1 cellular context compared by ENCODE assay signal in genomic region chr12:57461904-57462306, GRCh38.
TF ChIP-seq lines count a peak whose summit lies in the region.

No MANE protein-coding gene starts in this region.

TF ChIP-seq in H1, 55 proteins besides CTCF, POLR2A, EP300 and RAD21:
- no peak for TF ChIP-seq MAX (IDR thresholded peaks at IDR 0.05)
- TF ChIP-seq SP1 (IDR thresholded peaks at IDR 0.05; ENCODE audit: low read depth, low read length) = no peak
- no peak for TF ChIP-seq SAP30 (IDR thresholded peaks at IDR 0.05; ENCODE audit: insufficient read depth, insufficient replicate concordance, low read length)
- TF ChIP-seq FOSL1 (IDR thresholded peaks at IDR 0.05; ENCODE audit: insufficient read depth, low read depth, low read length) = no peak
- TF ChIP-seq BRCA1 (IDR thresholded peaks at IDR 0.05; ENCODE audit: low read depth, low read length) = no peak
- no peak for TF ChIP-seq RFX5 (IDR thresholded peaks at IDR 0.05; ENCODE audit: borderline replicate concordance, low read depth, low read length)
- TF ChIP-seq NRF1 (IDR thresholded peaks at IDR 0.05; ENCODE audit: low read depth, low read length) = no peak
- no peak for TF ChIP-seq SIRT6 (IDR thresholded peaks at IDR 0.05; ENCODE audit: low read length)
- TF ChIP-seq TAF1 (IDR thresholded peaks at IDR 0.05; ENCODE audit: low read depth, low read length) = peak; percentile 24; the same call in 1 of the 2 replicates
- no peak for TF ChIP-seq POU5F1 (IDR thresholded peaks at IDR 0.05; ENCODE audit: low read depth, low read length)
- TF ChIP-seq JUND (IDR thresholded peaks at IDR 0.05; ENCODE audit: low read length) = peak; percentile 79
- TF ChIP-seq CTBP2 (IDR thresholded peaks at IDR 0.05; ENCODE audit: borderline replicate concordance, insufficient read depth, insufficient read length, low read length) = no peak
- TF ChIP-seq EZH2 (IDR thresholded peaks at IDR 0.05; ENCODE audit: low read depth, low read length, severe bottlenecking) = no peak
- no peak for TF ChIP-seq JUN (IDR thresholded peaks at IDR 0.05; ENCODE audit: low read depth, low read length)
- no peak for TF ChIP-seq HDAC2 (IDR thresholded peaks at IDR 0.05; ENCODE audit: borderline replicate concordance in 1 of 2, low read depth in 2 of 2, low read length in 2 of 2)
- TF ChIP-seq CHD2 (IDR thresholded peaks at IDR 0.05; ENCODE audit: low read length) = no peak
- no peak for TF ChIP-seq BCL11A (IDR thresholded peaks at IDR 0.05; ENCODE audit: low read depth in 2 of 2, low read length in 2 of 2)
- no peak for TF ChIP-seq CBX5 (IDR thresholded peaks at IDR 0.05; ENCODE audit: low read depth, low read length)
- TF ChIP-seq SUZ12 (IDR thresholded peaks at IDR 0.05; ENCODE audit: low read length) = no peak
- no peak for TF ChIP-seq SIX5 (IDR thresholded peaks at IDR 0.05; ENCODE audit: low read depth, low read length)
- TF ChIP-seq RNF2 (IDR thresholded peaks at IDR 0.05; ENCODE audit: borderline replicate concordance, low read depth, low read length, missing control alignments, poor library complexity, severe bottlenecking) = no peak
- no peak for TF ChIP-seq CHD1 (IDR thresholded peaks at IDR 0.05; ENCODE audit: low read depth, low read length)
- peak; percentile 58 for TF ChIP-seq BACH1 (IDR thresholded peaks at IDR 0.05; ENCODE audit: low read length)
- no peak for TF ChIP-seq SP2 (IDR thresholded peaks at IDR 0.05; ENCODE audit: low read length)
- no peak for TF ChIP-seq TBP (IDR thresholded peaks at IDR 0.05; ENCODE audit: low read depth, low read length)
- no peak for TF ChIP-seq ATF2 (IDR thresholded peaks at IDR 0.05; ENCODE audit: low read length)
- no peak for TF ChIP-seq YY1 (IDR thresholded peaks at IDR 0.05; ENCODE audit: low read depth, low read length)
- no peak for TF ChIP-seq CHD7 (IDR thresholded peaks at IDR 0.05; ENCODE audit: insufficient replicate concordance, low read length)
- TF ChIP-seq TEAD4 (IDR thresholded peaks at IDR 0.05; ENCODE audit: low read depth, low read length) = no peak
- TF ChIP-seq KDM1A (IDR thresholded peaks at IDR 0.05; ENCODE audit: borderline replicate concordance, low read length) = no peak
- TF ChIP-seq EGR1 (IDR thresholded peaks at IDR 0.05; ENCODE audit: borderline replicate concordance, low read depth, low read length) = peak; percentile 11; the same call in 1 of the 2 replicates
- 0 out of 2 replicates have a peak, but pooled peaks have one; percentile 16 for TF ChIP-seq PHF8 (conservative IDR thresholded peaks at IDR 0.05; ENCODE audit: low read depth, low read length)
- no peak for TF ChIP-seq CREB1 (IDR thresholded peaks at IDR 0.05)
- TF ChIP-seq MAFK (IDR thresholded peaks at IDR 0.05; ENCODE audit: low read depth, low read length) = no peak
- no peak for TF ChIP-seq ATF3 (IDR thresholded peaks at IDR 0.05; ENCODE audit: insufficient read depth, low read depth, low read length)
- TF ChIP-seq CEBPB (IDR thresholded peaks at IDR 0.05; ENCODE audit: low read depth, low read length) = no peak
- no peak for TF ChIP-seq TAF7 (optimal IDR thresholded peaks at IDR 0.05; ENCODE audit: borderline replicate concordance, low read depth, low read length)
- TF ChIP-seq RBBP5 (IDR thresholded peaks at IDR 0.05; ENCODE audit: borderline replicate concordance, low read depth, low read length) = no peak
- TF ChIP-seq E2F6 (IDR thresholded peaks at IDR 0.05) = no peak
- no peak for TF ChIP-seq KDM5A (IDR thresholded peaks at IDR 0.05; ENCODE audit: low read length)
- no peak for TF ChIP-seq ZNF274 (IDR thresholded peaks at IDR 0.05; ENCODE audit: borderline replicate concordance, extremely low read depth, low read length)
- no peak for TF ChIP-seq GABPA (IDR thresholded peaks at IDR 0.05; ENCODE audit: borderline replicate concordance, insufficient read depth, low read length)
- no peak for TF ChIP-seq HDAC6 (IDR thresholded peaks at IDR 0.05; ENCODE audit: low read depth, low read length)
- TF ChIP-seq TCF12 (IDR thresholded peaks at IDR 0.05; ENCODE audit: low read depth, low read length) = no peak
- TF ChIP-seq SRF (IDR thresholded peaks at IDR 0.05; ENCODE audit: low read depth, low read length) = no peak
- TF ChIP-seq RXRA (IDR thresholded peaks at IDR 0.05; ENCODE audit: insufficient read depth, low read depth, low read length) = no peak
- TF ChIP-seq NANOG (IDR thresholded peaks at IDR 0.05; ENCODE audit: insufficient read depth, low read depth, low read length, poor library complexity, severe bottlenecking) = no peak
- no peak for TF ChIP-seq USF2 (IDR thresholded peaks at IDR 0.05; ENCODE audit: low read length)
- TF ChIP-seq ASH2L (IDR thresholded peaks at IDR 0.05; ENCODE audit: low read length) = peak; percentile 4
- TF ChIP-seq POLR2AphosphoS5 (IDR thresholded peaks at IDR 0.05; ENCODE audit: low read depth, low read length) = no peak
- TF ChIP-seq SP4 (IDR thresholded peaks at IDR 0.05; ENCODE audit: low read length) = no peak
- TF ChIP-seq GTF2F1 (IDR thresholded peaks at IDR 0.05; ENCODE audit: borderline replicate concordance, low read depth, low read length) = no peak
- no peak for TF ChIP-seq KDM4A (IDR thresholded peaks at IDR 0.05; ENCODE audit: low read depth, low read length, severe bottlenecking)
- 0 out of 4 replicates have a peak, but pooled peaks of 1 of the 2 experiments have one; percentile 15 for TF ChIP-seq SIN3A (conservative IDR thresholded peaks at IDR 0.05 in 1 of 2, IDR thresholded peaks at IDR 0.05 in 1 of 2; ENCODE audit: low read depth in 1 of 2, low read length in 2 of 2)
- no peak for TF ChIP-seq CBX8 (IDR thresholded peaks at IDR 0.05; ENCODE audit: borderline replicate concordance, low read depth, low read length)
